17 cellular contexts compared by ENCODE assay signal in genomic region chr12:122208073-122208820, GRCh38. TPM values are rescaled to one million over a fixed set of nuclear protein-coding genes. Genes with fewer than 3 reads are reported as not detected.
DNase-seq lines count a peak whose midpoint lies in the region; ATAC-seq, FAIRE-seq and TF ChIP-seq lines count a peak whose summit lies in the region.
"Had no signal": no experiment of that assay in that cellular context is flagged by ENCODE, and none has a peak within 500 bp of the region (broad histone marks: within the 10 kb centered on the region; RNA-seq: fewer than 3 reads in every experiment).

No MANE protein-coding gene starts in this region.

- peaks cover 8% of the 10 kb centered on the region for H3K4me1 Mint-ChIP-seq in activated naive CD4-positive, alpha-beta T cell treated with anti-CD3 and anti-CD28 coated beads, Interleukin-2, amount 50 U/mL, for 24 hours

- POLR2A ChIA-PET in OCI-LY7 (lab: Charles Lee), result interaction anchor here (0.6 kb wide), 2 partner anchors 141 to 517 kb away, joined by 3 to 5 read pairs; no protein-coding TSS in a partner anchor

- CTCF ChIA-PET in OCI-LY7 (lab: Charles Lee; ENCODE audit: unreplicated experiment), result no interaction called here

- no peaks in the 10 kb centered on the region for H3K9me2 ChIP-seq in OCI-LY7 (ENCODE audit: insufficient read depth, low read length)

- H3K27ac ChIP-seq in OCI-LY7 (ENCODE audit: low read depth, low read length, poor library complexity, severe bottlenecking), result no peak overlapping the region
- H3K27ac ChIP-seq in upper lobe of right lung, result no peak overlapping the region
- H3K27ac ChIP-seq: SK-N-MC had no signal

- H3K9me3 Mint-ChIP-seq in activated naive CD4-positive, alpha-beta T cell treated with anti-CD3 and anti-CD28 coated beads, Interleukin-2, amount 50 U/mL, for 24 hours, result no peaks in the 10 kb centered on the region

- H3K36me3 Mint-ChIP-seq in activated naive CD4-positive, alpha-beta T cell treated with anti-CD3 and anti-CD28 coated beads, Interleukin-2, amount 50 U/mL, for 24 hours, result peaks cover 9% of the 10 kb centered on the region

- peaks cover 17% of the 10 kb centered on the region for H3K27me3 ChIP-seq in upper lobe of right lung

- no peak for DNase-seq in activated naive CD4-positive, alpha-beta T cell (lab: John Stamatoyannopoulos, UW)
- DNase-seq in OCI-LY7 (ENCODE audit: low spot score), result no peak
- DNase-seq in cerebellum (ENCODE audit: low spot score), result peak; percentile 47
- peak; percentile 36 for DNase-seq in upper lobe of right lung
- DNase-seq in NCI-H2196 treated with DMSO at 0.1 percent for 48 hours (lab: John Stamatoyannopoulos, UW; ENCODE audit: unreplicated experiment), result no peak
- no peak for DNase-seq in NCI-H69 (lab: John Stamatoyannopoulos, UW)
- no peak for DNase-seq in D721Med (ENCODE audit: insufficient read length, low spot score)
- DNase-seq: AML-193, NCI-H1092, NCI-H226, NCI-H526 treated with DMSO at 0.1 percent for 48 hours, PC-3 had no signal

- peaks cover 68% of the 10 kb centered on the region for H3K36me3 ChIP-seq in OCI-LY7 (ENCODE audit: insufficient read depth, low read length)
- H3K36me3 ChIP-seq in upper lobe of right lung, result peaks cover 60% of the 10 kb centered on the region

- H3K9me3 ChIP-seq in OCI-LY7 (ENCODE audit: low read length) (no peaks in the 10 kb centered on the region), upper lobe of right lung (no peaks in the 10 kb centered on the region)

- no peak overlapping the region for H3K4me3 Mint-ChIP-seq in activated naive CD4-positive, alpha-beta T cell treated with anti-CD3 and anti-CD28 coated beads, Interleukin-2, amount 50 U/mL, for 24 hours

- BruUV-seq in OCI-LY7 (replicated peaks; lab: Mats Ljungman, UMichigan), result TSS peak; percentile 63

- H3K27me3 Mint-ChIP-seq in activated naive CD4-positive, alpha-beta T cell treated with anti-CD3 and anti-CD28 coated beads, Interleukin-2, amount 50 U/mL, for 24 hours, result peaks cover 2% of the 10 kb centered on the region

- H3K79me2 ChIP-seq in OCI-LY7 (ENCODE audit: insufficient read depth, low read depth, low read length), result no peaks in the 10 kb centered on the region

- no peak overlapping the region for H3K4me2 ChIP-seq in OCI-LY7 (ENCODE audit: low read length)

- no peaks in the 10 kb centered on the region; the same call in 1 of the 2 replicates for H4K20me1 ChIP-seq in OCI-LY7 (ENCODE audit: insufficient read depth, low read length)

- no peak for ATAC-seq in upper lobe of right lung
- ATAC-seq: PC-3, Right ventricle myocardium inferior had no signal

- H2AFZ ChIP-seq in OCI-LY7 (ENCODE audit: low read length), result no peak overlapping the region

- H3K4me1 ChIP-seq in OCI-LY7 (ENCODE audit: insufficient read depth, low read length, poor library complexity, severe bottlenecking) (no peaks in the 10 kb centered on the region), upper lobe of right lung (peaks cover 8% of the 10 kb centered on the region)

- TF ChIP-seq CTCF in OCI-LY7 (conservative IDR thresholded peaks at IDR 0.05; ENCODE audit: low read length), result no peak
- TF ChIP-seq CTCF in upper lobe of right lung (IDR thresholded peaks at IDR 0.05), result no peak
- TF ChIP-seq CTCF in D721Med (IDR thresholded peaks at IDR 0.05; ENCODE audit: insufficient read depth, missing control alignments), result no peak

- H3K4me3 ChIP-seq in OCI-LY7 (ENCODE audit: low read depth, low read length, poor library complexity, severe bottlenecking) (no peak overlapping the region), upper lobe of right lung (no peak overlapping the region)
- H3K4me3 ChIP-seq: SK-N-MC had no signal

- H3K27ac Mint-ChIP-seq in activated naive CD4-positive, alpha-beta T cell treated with anti-CD3 and anti-CD28 coated beads, Interleukin-2, amount 50 U/mL, for 24 hours, result peak overlapping the region; percentile 46

- no peak for FAIRE-seq in D721Med (lab: Jason Lieb, UNC)

- intact Hi-C loops in OCI-LY7 (cut with micrococcal nuclease; ENCODE audit: unreplicated experiment), result no loop called here
- intact Hi-C loops in upper lobe of right lung (cut with DNase I), result no loop called here

RNA-seq across cellular contexts. Expression of gene B3GNT4, which starts 4.7 kb away (rescaled TPM):
- not detected in 2 replicates for total RNA-seq in OCI-LY7 (2014; rRNA removed; shearing (Covaris generic))
- total RNA-seq in OCI-LY7 (2022), result not detected in 2 replicates
- total RNA-seq in cerebellum, result 8.3 TPM
- total RNA-seq in upper lobe of right lung, result 0.46 TPM
- total RNA-seq: Daoy, Right ventricle myocardium inferior had no signal

RNA-seq across cellular contexts. Expression of gene DIABLO, which starts 17.6 kb away (rescaled TPM):
- 53.7 and 56.5 TPM in 2 replicates for total RNA-seq in OCI-LY7 (2014; rRNA removed; shearing (Covaris generic))
- total RNA-seq in OCI-LY7 (2022), result 53.9 and 55.4 TPM in 2 replicates
- 46.0 TPM for total RNA-seq in cerebellum
- total RNA-seq in upper lobe of right lung, result 31.9 TPM

RNA-seq across cellular contexts. Expression of gene LRRC43, which starts 25.3 kb away (rescaled TPM):
- not detected in 2 replicates for total RNA-seq in OCI-LY7 (2014; rRNA removed; shearing (Covaris generic))
- total RNA-seq in OCI-LY7 (2022) (not detected in 2 replicates), cerebellum (1.9 TPM), upper lobe of right lung (not detected)
- total RNA-seq: HT1080 had no signal

RNA-seq across cellular contexts. Expression of gene IL31, which starts 34.2 kb away (rescaled TPM):
- total RNA-seq in OCI-LY7 (2014; rRNA removed; shearing (Covaris generic)), result not detected in 2 replicates
- total RNA-seq in OCI-LY7 (2022) (not detected in 2 replicates), cerebellum (not detected), upper lobe of right lung (not detected)
- total RNA-seq: Daoy, HT1080, PC-3, Right ventricle myocardium inferior had no signal

RNA-seq across cellular contexts. Expression of gene VPS33A, which starts 58.0 kb away (rescaled TPM):
- 21.1 and 22.2 TPM in 2 replicates for total RNA-seq in OCI-LY7 (2014; rRNA removed; shearing (Covaris generic))
- total RNA-seq in OCI-LY7 (2022), result 29.0 and 35.6 TPM in 2 replicates
- 16.9 TPM for total RNA-seq in cerebellum
- 17.7 TPM for total RNA-seq in upper lobe of right lung

Comparison
In these comparisons a context has a peak if more than half of its experiments do, and no peak if none do; other contexts are left out.
1. DNase-seq: peak in cerebellum (single experiment) and upper lobe of right lung (single experiment); none in activated naive CD4-positive, alpha-beta T cell (0 of 4), OCI-LY7 (single experiment), NCI-H2196 treated with DMSO at 0.1 percent for 48 hours (single experiment), NCI-H69 (single experiment) and D721Med (single experiment).